25 cellular contexts compared by ENCODE assay signal in the genomic region with DNA sequence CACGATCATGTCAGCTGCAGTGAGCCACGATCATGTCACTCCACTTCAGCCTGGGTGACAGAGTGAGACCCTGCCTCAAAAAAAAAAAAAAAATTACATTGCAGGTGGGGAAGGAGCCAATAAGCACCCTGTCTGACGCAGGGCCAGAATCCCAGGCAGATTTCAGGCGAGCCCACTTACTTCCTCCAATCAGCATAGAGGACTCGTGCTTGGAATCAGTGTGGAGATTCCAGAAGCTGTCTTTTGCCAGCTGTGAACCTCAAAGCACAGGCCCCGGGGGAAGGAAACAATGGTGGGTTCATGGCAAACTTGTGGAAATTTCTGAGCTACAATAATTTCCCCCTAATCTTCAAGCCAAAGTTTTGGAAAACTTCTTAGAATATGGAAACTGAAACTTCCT.
"Had no signal": no experiment of that assay in that cellular context is flagged by ENCODE, and none has a peak within 500 bp of the region (broad histone marks: within the 10 kb centered on the region; RNA-seq: fewer than 3 reads in every experiment).

No MANE protein-coding gene starts in this region.

- H3K79me2 ChIP-seq: hepatocyte had no signal

- H3K4me2 ChIP-seq: hepatocyte had no signal

- FAIRE-seq: endometrium, frontal cortex, islet of Langerhans, keratinocyte had no signal

- H3K4me3 ChIP-seq: colonic mucosa, gastroesophageal sphincter, heart left ventricle, hepatocyte, left lung, lower lobe of right lung had no signal

- H3K27ac ChIP-seq: colonic mucosa, epithelial cell of prostate, foreskin keratinocyte, gastroesophageal sphincter, heart left ventricle, hepatocyte, left lung, lower lobe of right lung had no signal

- H3K36me3 ChIP-seq: colonic mucosa, gastroesophageal sphincter, heart left ventricle, left lung, lower lobe of right lung had no signal

- H3K9me3 ChIP-seq: colonic mucosa, gastroesophageal sphincter, heart left ventricle, left lung, lower lobe of right lung had no signal

- H3K4me3 Mint-ChIP-seq: dendritic cell treated with granulocyte-macrophage colony-stimulating factor and Interleukin-4, amounts not matched to agents 40 ng/mL and 50 ng/mL, for 4 days; effector memory CD8-positive, alpha-beta T cell; endodermal cell; naive thymus-derived CD4-positive, alpha-beta T cell had no signal

- ATAC-seq: effector memory CD8-positive, alpha-beta T cell; esophagus mucosa; foreskin keratinocyte; gastroesophageal sphincter; heart left ventricle; left cardiac atrium; left lung; left ventricle myocardium superior; lower lobe of right lung; naive thymus-derived CD4-positive, alpha-beta T cell had no signal

- DNase-seq: colonic mucosa; cortex of kidney; effector CD8-positive, alpha-beta T cell; effector memory CD8-positive, alpha-beta T cell; endodermal cell; erythroblast; foreskin keratinocyte; heart left ventricle; hypothalamus; left cardiac atrium; left lung; left ventricle myocardium superior; lower lobe of right lung; mesendoderm; midbrain; naive thymus-derived CD4-positive, alpha-beta T cell had no signal

- H3K4me1 Mint-ChIP-seq: endodermal cell; naive thymus-derived CD4-positive, alpha-beta T cell had no signal

- H3K9me3 Mint-ChIP-seq: dendritic cell treated with granulocyte-macrophage colony-stimulating factor and Interleukin-4, amounts not matched to agents 40 ng/mL and 50 ng/mL, for 4 days; effector memory CD8-positive, alpha-beta T cell; endodermal cell had no signal

- H3K27me3 Mint-ChIP-seq: dendritic cell treated with granulocyte-macrophage colony-stimulating factor and Interleukin-4, amounts not matched to agents 40 ng/mL and 50 ng/mL, for 4 days had no signal

- H3K27me3 ChIP-seq: colonic mucosa, foreskin keratinocyte, gastroesophageal sphincter, left lung had no signal

- H3K27ac Mint-ChIP-seq: dendritic cell treated with granulocyte-macrophage colony-stimulating factor and Interleukin-4, amounts not matched to agents 40 ng/mL and 50 ng/mL, for 4 days; effector memory CD8-positive, alpha-beta T cell; endodermal cell; naive thymus-derived CD4-positive, alpha-beta T cell had no signal

- H2AFZ ChIP-seq: hepatocyte had no signal

- H3K4me1 ChIP-seq: colonic mucosa, foreskin keratinocyte, gastroesophageal sphincter, heart left ventricle, left lung, lower lobe of right lung had no signal
